In genomic region chr6:3814539-3814938, GRCh38 we compare ENCODE assay signal across 10 cellular contexts. TPM values are rescaled to one million over a fixed set of nuclear protein-coding genes. Genes with fewer than 3 reads are reported as not detected.
"Had no signal": no experiment of that assay in that cellular context is flagged by ENCODE, and none has a peak within 500 bp of the region (broad histone marks: within the 10 kb centered on the region; RNA-seq: fewer than 3 reads in every experiment).

No MANE protein-coding gene starts in this region.

- H3K27ac ChIP-seq: HL-60, KMS-11 had no signal

- H3K4me1 ChIP-seq: HAP-1 had no signal

- H3K9me3 ChIP-seq: HAP-1 had no signal

- H3K4me3 Mint-ChIP-seq: GM23338, HFFc6 had no signal

- H2AFZ ChIP-seq: GM23338 had no signal

- H3K9me3 Mint-ChIP-seq: GM23338, HFFc6 had no signal

- DNase-seq: H7, HFFc6, Karpas-422, KBM-7 had no signal

- ATAC-seq: GM23338, HCT116 had no signal

- H3K36me3 ChIP-seq: HAP-1 had no signal

- H3K4me3 ChIP-seq: GM23338, HAP-1 had no signal

- H3K9ac ChIP-seq: KMS-11 had no signal

- H3K27ac Mint-ChIP-seq: GM23338, HFFc6 had no signal

- H3K4me2 ChIP-seq: GM23338, KMS-11 had no signal

RNA-seq across cellular contexts. Expression of gene FAM50B, which starts 34.6 kb away (rescaled TPM):
- total RNA-seq: HT1080 had no signal
